In the genomic region with DNA sequence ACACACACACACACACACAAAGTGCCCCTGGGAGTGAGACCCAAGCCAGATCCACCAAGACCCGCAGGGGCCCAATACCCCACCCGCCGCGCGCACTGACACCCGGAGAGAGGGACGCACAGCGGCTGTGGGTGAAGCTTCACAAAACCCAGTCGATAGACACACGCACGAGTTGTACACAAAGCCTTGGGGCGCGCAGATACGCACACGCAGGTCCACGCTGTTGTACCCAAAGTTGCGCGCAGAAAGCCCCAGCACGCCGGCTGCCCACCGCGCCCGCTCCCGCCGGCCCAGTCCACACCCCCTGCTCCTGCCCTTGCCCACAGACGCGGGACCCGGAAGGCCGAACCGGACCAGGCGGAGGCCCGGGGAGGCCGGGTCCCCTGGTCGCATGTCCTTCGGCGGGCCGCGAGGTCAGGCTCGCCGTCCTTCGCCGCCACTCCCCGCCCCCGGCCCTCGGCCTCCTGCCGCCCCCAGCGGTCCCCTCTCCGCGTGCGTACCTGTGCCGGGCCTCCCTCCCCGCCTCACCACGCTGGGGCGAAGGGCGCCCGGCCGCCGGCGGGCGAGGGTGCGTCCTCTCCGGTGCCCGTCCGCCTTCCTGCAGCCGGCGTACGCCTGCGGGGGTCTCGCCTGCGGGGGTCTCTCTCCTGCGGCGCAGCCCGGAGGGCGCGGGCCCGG, we compare ENCODE assay signal across 8 cellular contexts. TPM values are rescaled to one million over a fixed set of nuclear protein-coding genes. Genes with fewer than 3 reads are reported as not detected.
DNase-seq lines count a peak whose midpoint lies in the region; ATAC-seq and TF ChIP-seq lines count a peak whose summit lies in the region.

Gene TMEM74B, minus strand, starts transcription at position 344 of the 678 bp plus-strand sequence. CDS start 1,180 bp downstream, outside the sequence.

- H3K36me3 ChIP-seq in GM06990 (ENCODE audit: control insufficient read depth, insufficient read depth, low read length) (no peaks in the 10 kb centered on the region), PC-3 (ENCODE audit: low read depth, low read length) (no peaks in the 10 kb centered on the region), esophagus muscularis mucosa (peaks cover 0 to 7% (median 0%) of the 10 kb centered on the region in 4 donors), trophoblast cell (ENCODE audit: control insufficient read depth in 1 of 2, insufficient read depth in 2 of 2, low read length in 2 of 2) (no peaks in the 10 kb centered on the region)

- H3K9ac ChIP-seq in PC-3 (ENCODE audit: low read length) (no peak within 1 kb of the TSS; the same call in 1 of the 2 replicates), trophoblast cell (ENCODE audit: low read length) (no peak within 1 kb of the TSS)

- POLR2A ChIA-PET in PC-3 (lab: Charles Lee; ENCODE audit: unreplicated experiment) = no interaction called here

- TF ChIP-seq EP300 in esophagus muscularis mucosa (IDR thresholded peaks at IDR 0.05) = no peak

- H3K27me3 ChIP-seq in GM06990 (replicated peaks; ENCODE audit: control insufficient read depth, insufficient read depth, low read length) = peaks cover 4% of the 10 kb centered on the region; the same call in 1 of the 2 replicates
- H3K27me3 ChIP-seq in PC-3 (ENCODE audit: low read length) = peaks cover 13% of the 10 kb centered on the region
- H3K27me3 ChIP-seq in esophagus muscularis mucosa = peaks cover 0 to 57% (median 20%) of the 10 kb centered on the region in 4 donors
- peaks cover 18% of the 10 kb centered on the region for H3K27me3 ChIP-seq in trophoblast cell (ENCODE audit: insufficient read depth, low read length)

- H2BK5ac ChIP-seq in trophoblast cell (ENCODE audit: low read depth, low read length, poor library complexity) = no peak within 1 kb of the TSS

- DNase-seq in GM06990 (ENCODE audit: extremely low read depth, insufficient read length) (no peak), PC-3 (no peak), esophagus muscularis mucosa (ENCODE audit: extremely low spot score) (no peak), trophoblast cell (peak in 1 of 2 donors; percentile 18)

- H3K9me3 ChIP-seq in PC-3 (ENCODE audit: low read length) (no peaks in the 10 kb centered on the region), esophagus muscularis mucosa (no peaks in the 10 kb centered on the region), trophoblast cell (ENCODE audit: insufficient read depth, low read depth, low read length) (peaks cover 7% of the 10 kb centered on the region)

- no peak within 1 kb of the TSS for H4K8ac ChIP-seq in trophoblast cell (ENCODE audit: low read depth, low read length)

- no peak within 1 kb of the TSS for H3K14ac ChIP-seq in trophoblast cell (ENCODE audit: low read length)

- H3K18ac ChIP-seq in trophoblast cell (ENCODE audit: low read length) = no peak within 1 kb of the TSS

- peak; percentile 39 for ATAC-seq in PC-3
- ATAC-seq in GM19463 (IDR thresholded peaks at IDR 0.05; ENCODE audit: unreplicated experiment) = no peak
- ATAC-seq in HG03520 (IDR thresholded peaks at IDR 0.05; ENCODE audit: unreplicated experiment) = no peak
- ATAC-seq in HG03280 (IDR thresholded peaks at IDR 0.05; ENCODE audit: unreplicated experiment) = no peak
- ATAC-seq in HG02763 (IDR thresholded peaks at IDR 0.05; ENCODE audit: unreplicated experiment) = no peak

- no peak within 1 kb of the TSS for H2BK12ac ChIP-seq in trophoblast cell (ENCODE audit: low read length)

- TF ChIP-seq POLR2A in esophagus muscularis mucosa (IDR thresholded peaks at IDR 0.05; ENCODE audit: low read depth) = no peak

- no peaks in the 10 kb centered on the region for H3K79me1 ChIP-seq in trophoblast cell (ENCODE audit: low read length)

- H3F3A ChIP-seq in PC-3 (ENCODE audit: low read length, unreplicated experiment) = no peaks in the 10 kb centered on the region

- no peak within 1 kb of the TSS for H3K4ac ChIP-seq in trophoblast cell (ENCODE audit: low read depth, low read length)

- H3K4me3 ChIP-seq in GM06990 (replicated peaks; ENCODE audit: low read depth, low read length) = peak within 1 kb of the TSS; percentile 42
- peak within 1 kb of the TSS; percentile 66 for H3K4me3 ChIP-seq in PC-3 (ENCODE audit: low read length)
- peak within 1 kb of the TSS; percentile 49 to 62 (median 52) for H3K4me3 ChIP-seq in esophagus muscularis mucosa
- H3K4me3 ChIP-seq in trophoblast cell (ENCODE audit: low read depth, low read length) = peak within 1 kb of the TSS; percentile 64

- peak within 1 kb of the TSS; percentile 60; the same call in 1 of the 2 replicates for H2AFZ ChIP-seq in PC-3 (ENCODE audit: low read length)
- H2AFZ ChIP-seq in trophoblast cell (ENCODE audit: insufficient read depth, low read length, poor library complexity) = no peak within 1 kb of the TSS

- H3K4me1 ChIP-seq in PC-3 (ENCODE audit: insufficient read depth, low read length) = peaks cover 4% of the 10 kb centered on the region; the same call in 1 of the 2 replicates
- H3K4me1 ChIP-seq in esophagus muscularis mucosa = peaks cover 12 to 20% (median 19%) of the 10 kb centered on the region in 4 donors
- H3K4me1 ChIP-seq in trophoblast cell (ENCODE audit: control insufficient read depth in 1 of 2, insufficient read depth in 2 of 2, low read length in 2 of 2) = peaks cover 0 to 8% of the 10 kb centered on the region in 2 experiments

- no peak within 1 kb of the TSS for H3K23ac ChIP-seq in trophoblast cell (ENCODE audit: low read length)

- CTCF ChIA-PET in PC-3 (lab: Charles Lee) = interaction anchor here (0.6 kb wide), 1 partner anchor 218 kb away, joined by 7 read pairs; no protein-coding TSS in a partner anchor

- no peaks in the 10 kb centered on the region for H3K9me2 ChIP-seq in PC-3 (replicated peaks; ENCODE audit: low read length)

- 0% methylated on average over 22 of the region's 76 CpGs for WGBS in esophagus muscularis mucosa
- WGBS in trophoblast cell (ENCODE audit: extremely low coverage, insufficient coverage, insufficient read length) = no CpG with 5 or more reads among the region's 76 CpGs

- H2BK120ac ChIP-seq in trophoblast cell (ENCODE audit: insufficient read depth, low read length, poor library complexity) = no peak within 1 kb of the TSS

- H2AK5ac ChIP-seq in trophoblast cell (ENCODE audit: low read length) = no peak within 1 kb of the TSS

- no peak within 1 kb of the TSS for H4K12ac ChIP-seq in trophoblast cell (ENCODE audit: low read depth, low read length)

- H4K91ac ChIP-seq in trophoblast cell (ENCODE audit: low read depth, low read length) = no peak within 1 kb of the TSS

- H3K4me2 ChIP-seq in PC-3 (ENCODE audit: low read length) (peak within 1 kb of the TSS; percentile 81), trophoblast cell (ENCODE audit: low read length) (peak within 1 kb of the TSS; percentile 92)

- no TSS peak for BruUV-seq in PC-3 (replicated peaks; lab: Mats Ljungman, UMichigan)

- no peaks in the 10 kb centered on the region for H4K20me1 ChIP-seq in PC-3 (ENCODE audit: low read length)

- H3K79me2 ChIP-seq in PC-3 (ENCODE audit: low read length) (no peaks in the 10 kb centered on the region), trophoblast cell (ENCODE audit: control insufficient read depth, insufficient read depth, low read length, poor library complexity) (no peaks in the 10 kb centered on the region)

- no peak for TF ChIP-seq CTCF in GM06990 (IDR thresholded peaks at IDR 0.05; ENCODE audit: insufficient read depth, low read length, poor library complexity, severe bottlenecking)
- no peak for TF ChIP-seq CTCF in PC-3 (conservative IDR thresholded peaks at IDR 0.05; ENCODE audit: low read depth, low read length)
- TF ChIP-seq CTCF in esophagus muscularis mucosa (IDR thresholded peaks at IDR 0.05) = no peak

- intact Hi-C loops in PC-3 (cut with micrococcal nuclease) = loop anchor here (10.0 kb wide), 2 partner anchors 230 to 370 kb away; no protein-coding TSS in a partner anchor
- intact Hi-C loops in esophagus muscularis mucosa (cut with DNase I) = no loop called here

- H3K27ac ChIP-seq in PC-3 (ENCODE audit: low read length) (no peak within 1 kb of the TSS), esophagus muscularis mucosa (replicated peaks in 1 of 4) (no peak within 1 kb of the TSS), trophoblast cell (ENCODE audit: low read depth, low read length) (no peak within 1 kb of the TSS)

RNA-seq across cellular contexts. Expression of gene TMEM74B, which starts in this region (rescaled TPM):
- 6.3 and 18.4 TPM in 2 replicates for total RNA-seq in PC-3 (2014; rRNA removed)
- 1 to 10 TPM in 2 of 4 donors, under 1 TPM in 2; 0.71 to 2.1 (median 1.2) TPM for total RNA-seq in esophagus muscularis mucosa
- 1.8 TPM in 2 replicates for polyA plus RNA-seq in trophoblast cell (2013)
